Comparison of ENCODE assay signal across 8 cellular contexts in the genomic region with DNA sequence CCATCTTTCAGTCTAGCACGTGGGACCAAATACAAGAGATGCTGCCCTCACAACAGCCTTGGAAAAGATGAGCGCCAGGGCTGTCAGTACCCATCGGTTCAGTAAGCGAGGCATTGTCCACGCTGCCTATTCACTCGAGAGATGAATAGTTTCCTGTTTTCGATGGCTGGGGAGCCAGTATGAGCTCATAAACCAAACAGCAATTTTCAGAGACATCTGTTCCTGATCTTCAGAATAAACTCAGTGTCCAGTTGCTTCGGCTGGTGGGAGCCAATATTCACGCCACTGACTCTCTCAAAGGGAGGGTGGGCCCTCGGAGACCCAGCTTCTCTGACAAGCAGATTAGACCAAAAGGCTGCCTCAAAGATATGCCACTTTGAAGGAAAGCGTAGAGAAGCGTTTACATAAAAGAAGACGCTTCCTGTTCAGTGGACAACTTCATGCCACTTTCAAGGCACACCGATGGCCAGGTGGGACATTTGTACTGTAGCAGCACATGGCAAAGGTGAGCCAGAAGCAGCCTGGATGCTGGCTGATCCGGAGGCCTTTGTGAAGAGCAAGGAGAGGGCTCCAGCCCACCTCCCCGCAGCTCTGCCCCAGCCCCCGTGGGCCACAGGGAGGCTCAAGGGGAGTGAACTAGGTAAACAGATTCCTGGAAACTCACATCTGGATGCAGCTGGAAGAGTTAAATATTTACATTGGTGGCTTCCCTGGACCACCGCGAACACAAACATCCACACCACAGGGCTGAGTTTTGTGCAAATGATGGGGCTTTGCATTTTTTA. TPM values are rescaled to one million over a fixed set of nuclear protein-coding genes. Genes with fewer than 3 reads are reported as not detected.
DNase-seq lines count a peak whose midpoint lies in the region; ATAC-seq and TF ChIP-seq lines count a peak whose summit lies in the region.

No MANE protein-coding gene starts in this region.

- WGBS in thyroid gland, 2 donors: 66 to 72% methylated on average over 16 to 19 of the region's 19 CpGs

- peak overlapping the region; percentile 42 to 69 for H3K27ac ChIP-seq in left lung
- peak overlapping the region in 2 of 3 donors; percentile 5 to 32 for H3K27ac ChIP-seq in thyroid gland

- POLR2A ChIA-PET in T-cell (lab: Charles Lee): interaction anchor here in 1 of 2 donors (0.6 kb wide), 1 partner anchor 14 kb away, joined by 3 read pairs; no protein-coding TSS in a partner anchor

- H3K9me3 ChIP-seq in left lung: no peaks in the 10 kb centered on the region
- no peaks in the 10 kb centered on the region for H3K9me3 ChIP-seq in thyroid gland

- DNase-seq in NCI-H146 (lab: John Stamatoyannopoulos, UW) (peak; percentile 13), NCI-H146 treated with DMSO at 0.1 percent for 48 hours (lab: John Stamatoyannopoulos, UW; ENCODE audit: unreplicated experiment) (no peak), choroid plexus epithelial cell (ENCODE audit: low read depth) (peak; percentile 72), left lung (no peak), thyroid gland (no peak), T-cell (no peak), activated gamma-delta T cell treated with Interleukin-2 at 50 U/mL for 16 hours (no peak)

- H3K27me3 Mint-ChIP-seq in T-cell: no peaks in the 10 kb centered on the region

- CTCF ChIA-PET in T-cell (lab: Charles Lee): no interaction called here

- H3K4me1 Mint-ChIP-seq in T-cell: peaks cover 23 to 25% (median 24%) of the 10 kb centered on the region in 3 donors

- ATAC-seq in left lung (no peak), HG03442 (IDR thresholded peaks at IDR 0.05; ENCODE audit: unreplicated experiment) (no peak), T-cell (replicated peaks in 1 of 4) (no peak)

- H3K36me3 ChIP-seq in left lung (peaks cover 0 to 87% of the 10 kb centered on the region in 2 donors), thyroid gland (peaks cover 16 to 24% of the 10 kb centered on the region in 2 donors)

- no peak overlapping the region for H3K27ac Mint-ChIP-seq in T-cell

- TF ChIP-seq CTCF in choroid plexus epithelial cell (conservative IDR thresholded peaks at IDR 0.05; ENCODE audit: low read depth, low read length) (no peak), left lung (IDR thresholded peaks at IDR 0.05) (no peak), thyroid gland (IDR thresholded peaks at IDR 0.05) (no peak)

- peaks cover 32 to 78% of the 10 kb centered on the region in 2 donors for H3K4me1 ChIP-seq in left lung
- H3K4me1 ChIP-seq in thyroid gland: peaks cover 16 to 66% of the 10 kb centered on the region in 2 donors

- H3K9me3 Mint-ChIP-seq in T-cell: no peaks in the 10 kb centered on the region

- H3K4me3 Mint-ChIP-seq in T-cell: no peak overlapping the region

- intact Hi-C loops in left lung (cut with DNase I): no loop called here
- intact Hi-C loops in thyroid gland (cut with DNase I): no loop called here

- H3K27me3 ChIP-seq in left lung: no peaks in the 10 kb centered on the region
- no peaks in the 10 kb centered on the region for H3K27me3 ChIP-seq in thyroid gland

- peaks cover 37% of the 10 kb centered on the region for H3K36me3 Mint-ChIP-seq in T-cell

- no peak for TF ChIP-seq POLR2A in thyroid gland (IDR thresholded peaks at IDR 0.05)

- no peak overlapping the region for H3K4me3 ChIP-seq in choroid plexus epithelial cell (ENCODE audit: low read depth, low read length)
- no peak overlapping the region for H3K4me3 ChIP-seq in left lung
- H3K4me3 ChIP-seq in thyroid gland (replicated peaks in 1 of 3): no peak overlapping the region

RNA-seq across cellular contexts. Expression of a gene that starts 6.0 kb away (rescaled TPM):
- total RNA-seq in left lung (10 to 100 TPM; 10.6 to 11.6 TPM), thyroid gland (10 to 100 TPM; 14.7 to 17.1 (median 14.9) TPM), T-cell (10 to 100 TPM in 4 of 5 donors, 1 to 10 TPM in 1; 8.9 to 13.2 (median 11.4) TPM)

RNA-seq across cellular contexts. Expression of a gene that starts 23.4 kb away (rescaled TPM):
- total RNA-seq in left lung: 10 to 100 TPM; 33.8 to 55.4 TPM
- total RNA-seq in thyroid gland: 10 to 100 TPM; 14.5 to 18.3 (median 17.2) TPM
- 1 to 10 TPM in 2 of 5 donors, under 1 TPM in 3; 0.56 to 1.3 (median 0.96) TPM for total RNA-seq in T-cell

Comparison
In these comparisons a context has a peak if more than half of its experiments do, and no peak if none do; other contexts are left out.
1. DNase-seq: peak in NCI-H146 (single experiment) and choroid plexus epithelial cell (single experiment); none in NCI-H146 treated with DMSO at 0.1 percent for 48 hours (single experiment), left lung (0 of 2), thyroid gland (0 of 2), T-cell (0 of 34) and activated gamma-delta T cell treated with Interleukin-2 at 50 U/mL for 16 hours (single experiment).
2. RNA of a gene that starts 23.4 kb away (total RNA-seq): 33.8 to 55.4 TPM in left lung and 14.5 to 18.3 TPM in thyroid gland; 0.56 to 1.3 TPM in T-cell; every median in the first group is over 4 times any median in the second.